ENCODE assay signal across 26 cellular contexts in the genomic region with DNA sequence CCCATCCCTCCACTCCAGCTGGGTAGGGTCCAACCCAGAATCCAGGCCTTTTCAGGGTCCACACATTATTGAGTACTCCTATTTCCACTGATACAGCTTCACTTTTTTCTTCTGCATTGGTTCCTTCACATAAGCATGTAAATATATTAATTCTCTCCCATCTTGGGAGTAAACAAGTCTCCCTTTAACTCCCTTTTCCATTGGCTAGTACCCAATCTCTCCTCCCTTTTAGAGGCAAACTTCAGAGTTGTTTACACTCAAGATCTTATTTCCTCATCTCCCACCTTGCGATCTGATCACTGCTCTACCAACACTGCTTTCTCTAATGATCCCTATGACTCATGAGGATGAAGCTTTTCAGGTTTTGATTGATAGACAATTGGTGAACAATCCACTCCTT.
"Had no signal": no experiment of that assay in that cellular context is flagged by ENCODE, and none has a peak within 500 bp of the region (broad histone marks: within the 10 kb centered on the region; RNA-seq: fewer than 3 reads in every experiment).

No MANE protein-coding gene starts in this region.

- H3K27me3 Mint-ChIP-seq: progenitor cell of endocrine pancreas; stimulated activated naive B cell treated with anti-CD40 and anti-IgM and Interleukin-4, amounts not matched to agents 10 μg/mL and 1 μg/mL and 100 μg/mL, for 72 hours; stimulated activated naive CD8-positive, alpha-beta T cell treated with anti-CD3 and anti-CD28 coated beads, Interleukin-15, Interleukin-2, amounts not matched to agents 100 ng/mL and 50 ng/mL, for 24 hours had no signal

- H3K4me3 Mint-ChIP-seq: nephron; neural progenitor cell; stimulated activated effector memory CD8-positive, alpha-beta T cell treated with anti-CD3 and anti-CD28 coated beads, Interleukin-12 subunit alpha, Interleukin-12 subunit beta, amount 100 ng/mL, for 72 hours; stimulated activated naive B cell treated with anti-CD40 and anti-IgM and Interleukin-4, amounts not matched to agents 10 μg/mL and 1 μg/mL and 100 μg/mL, for 72 hours; stimulated activated naive CD8-positive, alpha-beta T cell treated with anti-CD3 and anti-CD28 coated beads, Interleukin-15, Interleukin-2, amounts not matched to agents 100 ng/mL and 50 ng/mL, for 24 hours had no signal

- H3K4me3 ChIP-seq: neural progenitor cell, ovary, psoas muscle, right lobe of liver, sigmoid colon, stomach, thoracic aorta, thyroid gland, tibial nerve, upper lobe of left lung, vagina had no signal

- H3K9me3 ChIP-seq: ovary, psoas muscle, right lobe of liver, sigmoid colon, stomach, thoracic aorta, thyroid gland, tibial nerve, upper lobe of left lung, vagina had no signal

- H3K4me1 ChIP-seq: parathyroid adenoma, psoas muscle, right lobe of liver, thyroid gland, upper lobe of left lung had no signal

- H3K9me3 Mint-ChIP-seq: nephron; neural progenitor cell; stimulated activated effector memory CD8-positive, alpha-beta T cell treated with anti-CD3 and anti-CD28 coated beads, Interleukin-12 subunit alpha, Interleukin-12 subunit beta, amount 100 ng/mL, for 72 hours; stimulated activated naive B cell treated with anti-CD40 and anti-IgM and Interleukin-4, amounts not matched to agents 10 μg/mL and 1 μg/mL and 100 μg/mL, for 72 hours; stimulated activated naive CD8-positive, alpha-beta T cell treated with anti-CD3 and anti-CD28 coated beads, Interleukin-15, Interleukin-2, amounts not matched to agents 100 ng/mL and 50 ng/mL, for 24 hours had no signal

- ATAC-seq: psoas muscle; right cardiac atrium; right lobe of liver; stimulated activated effector memory CD8-positive, alpha-beta T cell treated with anti-CD3 and anti-CD28 coated beads, Interleukin-12 subunit alpha, Interleukin-12 subunit beta, amount 100 ng/mL, for 72 hours; stimulated activated naive B cell treated with anti-CD40 and anti-IgM and Interleukin-4, amounts not matched to agents 10 μg/mL and 1 μg/mL and 100 μg/mL, for 72 hours had no signal

- H3K27ac ChIP-seq: neural progenitor cell, ovary, parathyroid adenoma, psoas muscle, right lobe of liver, sigmoid colon, stomach, thoracic aorta, thyroid gland, tibial nerve, upper lobe of left lung, vagina had no signal

- H3K36me3 Mint-ChIP-seq: stimulated activated effector memory CD8-positive, alpha-beta T cell treated with anti-CD3 and anti-CD28 coated beads, Interleukin-12 subunit alpha, Interleukin-12 subunit beta, amount 100 ng/mL, for 72 hours had no signal

- H3K27ac Mint-ChIP-seq: neural progenitor cell; stimulated activated effector memory CD8-positive, alpha-beta T cell treated with anti-CD3 and anti-CD28 coated beads, Interleukin-12 subunit alpha, Interleukin-12 subunit beta, amount 100 ng/mL, for 72 hours; stimulated activated naive B cell treated with anti-CD40 and anti-IgM and Interleukin-4, amounts not matched to agents 10 μg/mL and 1 μg/mL and 100 μg/mL, for 72 hours; stimulated activated naive CD8-positive, alpha-beta T cell treated with anti-CD3 and anti-CD28 coated beads, Interleukin-15, Interleukin-2, amounts not matched to agents 100 ng/mL and 50 ng/mL, for 24 hours had no signal

- H3K36me3 ChIP-seq: neural progenitor cell, ovary, right lobe of liver, thoracic aorta, thyroid gland, vagina had no signal

- DNase-seq: occipital lobe; ovary; psoas muscle; right cardiac atrium; right lobe of liver; sigmoid colon; small intestine; stimulated activated CD4-positive, alpha-beta T cell treated with anti-CD3 and anti-CD28 coated beads, Interleukin-15, amount 100 ng/mL, for 24 hours; stimulated activated CD4-positive, alpha-beta T cell treated with anti-CD3 and anti-CD28 coated beads, Interleukin-2, amount 100 ng/mL, for 24 hours; stimulated activated CD4-positive, alpha-beta T cell treated with anti-CD3 and anti-CD28 coated beads, Interleukin-2, amount 100 ng/mL, for 48 hours; stimulated activated CD4-positive, alpha-beta T cell treated with anti-CD3 and anti-CD28 coated beads, Interleukin-4, amount 100 ng/mL, for 24 hours; stimulated activated naive B cell treated with anti-CD40 and anti-IgM and Interleukin-4, amounts not matched to agents 10 μg/mL and 1 μg/mL and 100 μg/mL, for 72 hours; stimulated activated naive CD4-positive, alpha-beta T cell treated with Interleukin-2 at 50 U/mL for 16 hours; stomach; thyroid gland; trophoblast cell; upper lobe of left lung had no signal
